In the genomic region with DNA sequence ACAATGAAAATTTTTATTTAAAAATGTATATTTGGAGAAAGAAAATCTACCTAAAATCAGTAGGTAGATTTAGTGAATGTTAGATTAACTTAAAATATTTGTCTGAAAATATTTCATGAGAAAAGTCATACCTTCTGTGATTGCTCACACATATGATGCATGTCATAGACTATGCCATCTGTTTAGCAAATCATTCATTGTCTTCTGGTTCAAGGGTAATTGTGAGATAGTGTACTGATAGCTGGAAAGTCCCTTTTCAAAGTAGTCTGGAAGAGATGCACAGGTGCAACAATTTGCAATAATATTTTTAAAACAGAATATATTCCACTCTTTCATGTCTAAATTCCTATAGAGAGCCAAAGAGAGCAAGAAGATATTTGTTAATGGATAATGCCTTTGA, we compare ENCODE assay signal across 1 cellular context.
TF ChIP-seq lines count a peak whose summit lies in the region.

No MANE protein-coding gene starts in this region.

TF ChIP-seq in GM12878, 131 proteins besides CTCF, POLR2A, EP300 and RAD21 (continued from another document):
- TF ChIP-seq, protein P1, sequence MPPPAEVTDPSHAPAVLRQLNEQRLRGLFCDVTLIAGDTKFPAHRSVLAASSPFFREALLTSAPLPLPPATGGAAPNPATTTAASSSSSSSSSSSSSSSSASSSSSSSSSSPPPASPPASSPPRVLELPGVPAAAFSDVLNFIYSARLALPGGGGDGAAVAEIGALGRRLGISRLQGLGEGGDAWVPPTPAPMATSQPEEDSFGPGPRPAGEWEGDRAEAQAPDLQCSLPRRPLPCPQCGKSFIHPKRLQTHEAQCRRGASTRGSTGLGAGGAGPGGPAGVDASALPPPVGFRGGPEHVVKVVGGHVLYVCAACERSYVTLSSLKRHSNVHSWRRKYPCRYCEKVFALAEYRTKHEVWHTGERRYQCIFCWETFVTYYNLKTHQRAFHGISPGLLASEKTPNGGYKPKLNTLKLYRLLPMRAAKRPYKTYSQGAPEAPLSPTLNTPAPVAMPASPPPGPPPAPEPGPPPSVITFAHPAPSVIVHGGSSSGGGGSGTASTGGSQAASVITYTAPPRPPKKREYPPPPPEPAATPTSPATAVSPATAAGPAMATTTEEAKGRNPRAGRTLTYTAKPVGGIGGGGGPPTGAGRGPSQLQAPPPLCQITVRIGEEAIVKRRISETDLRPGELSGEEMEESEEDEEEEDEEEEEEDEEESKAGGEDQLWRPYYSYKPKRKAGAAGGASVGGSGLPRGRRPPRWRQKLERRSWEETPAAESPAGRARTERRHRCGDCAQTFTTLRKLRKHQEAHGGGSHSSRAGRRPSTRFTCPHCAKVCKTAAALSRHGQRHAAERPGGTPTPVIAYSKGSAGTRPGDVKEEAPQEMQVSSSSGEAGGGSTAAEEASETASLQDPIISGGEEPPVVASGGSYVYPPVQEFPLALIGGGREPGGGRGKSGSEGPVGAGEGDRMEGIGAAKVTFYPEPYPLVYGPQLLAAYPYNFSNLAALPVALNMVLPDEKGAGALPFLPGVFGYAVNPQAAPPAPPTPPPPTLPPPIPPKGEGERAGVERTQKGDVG (CRISPR knock-in tag; IDR thresholded peaks at IDR 0.05), result no peak
TF ChIP-seq in GM12878: peak in this region for 0.
